In genomic region chr1:228459091-228459993, GRCh38 we compare ENCODE assay signal across 7 cellular contexts. TPM values are rescaled to one million over a fixed set of nuclear protein-coding genes. Genes with fewer than 3 reads are reported as not detected.
DNase-seq lines count a peak whose midpoint lies in the region; ATAC-seq, FAIRE-seq and TF ChIP-seq lines count a peak whose summit lies in the region.

No MANE protein-coding gene starts in this region.

- H3K4me1 Mint-ChIP-seq in glutamatergic neuron (ENCODE audit: low read depth, unreplicated experiment): peaks cover 12% of the 10 kb centered on the region

- no peak for ATAC-seq in HG03354 (IDR thresholded peaks at IDR 0.05; ENCODE audit: poor library complexity, severe bottlenecking, unreplicated experiment)

- H3K4me3 Mint-ChIP-seq in glutamatergic neuron (ENCODE audit: unreplicated experiment): peak overlapping the region; percentile 98

- DNase-seq in HTR-8/SVneo (ENCODE audit: insufficient read length, low spot score) (peak; percentile 85), glutamatergic neuron (peak; percentile 82), pons (ENCODE audit: low spot score) (peak; percentile 44)
- DNase-seq in activated naive CD4-positive, alpha-beta T cell treated with anti-CD3 and anti-CD28 coated beads, Interleukin-2, amount 50 U/mL, for 16 hours: peak; percentile 50

- H3K36me3 Mint-ChIP-seq in glutamatergic neuron (ENCODE audit: unreplicated experiment): no peaks in the 10 kb centered on the region

- H3K9me3 Mint-ChIP-seq in glutamatergic neuron (ENCODE audit: unreplicated experiment): peaks cover 12% of the 10 kb centered on the region

- H3K27ac Mint-ChIP-seq in glutamatergic neuron (ENCODE audit: unreplicated experiment): peak overlapping the region; percentile 81

- TF ChIP-seq CTCF in GM12873 (IDR thresholded peaks at IDR 0.05; ENCODE audit: insufficient read depth, low read depth, low read length, missing control alignments): peak; percentile 85
- TF ChIP-seq CTCF in glutamatergic neuron (IDR thresholded peaks at IDR 0.05; ENCODE audit: partially characterized antibody, unreplicated experiment): peak; percentile 93

- peaks cover 14% of the 10 kb centered on the region for H3K27me3 Mint-ChIP-seq in glutamatergic neuron (ENCODE audit: unreplicated experiment)

- FAIRE-seq in HTR-8/SVneo (lab: Jason Lieb, UNC): no peak

TF ChIP-seq in PFSK-1, 5 proteins besides CTCF, POLR2A, EP300 and RAD21:
- peak; percentile 80 for TF ChIP-seq FOXP2 (optimal IDR thresholded peaks at IDR 0.05; ENCODE audit: borderline replicate concordance, extremely low read depth, extremely low read length, insufficient read depth)
- no peak for TF ChIP-seq TAF1 (IDR thresholded peaks at IDR 0.05; ENCODE audit: borderline replicate concordance, insufficient read depth, low read length)

RNA-seq across cellular contexts. Expression of gene RNF187, which starts 27.8 kb away (rescaled TPM):
- 327 TPM for polyA plus RNA-seq in PFSK-1 (2012; ENCODE audit: insufficient read length, low read depth)
- 201 TPM for total RNA-seq in glutamatergic neuron (ENCODE audit: unreplicated experiment)

RNA-seq across cellular contexts. Expression of gene TRIM17, which starts 42.7 kb away (rescaled TPM):
- 0.18 TPM for polyA plus RNA-seq in PFSK-1 (2012; ENCODE audit: insufficient read length, low read depth)
- not detected for total RNA-seq in glutamatergic neuron (ENCODE audit: unreplicated experiment)

RNA-seq across cellular contexts. Expression of gene TRIM11, which starts 52.7 kb away (rescaled TPM):
- 53.2 TPM for polyA plus RNA-seq in PFSK-1 (2012; ENCODE audit: insufficient read length, low read depth)
- total RNA-seq in glutamatergic neuron (ENCODE audit: unreplicated experiment): 41.0 TPM
